ENCODE assay signal across 11 cellular contexts in the genomic region with DNA sequence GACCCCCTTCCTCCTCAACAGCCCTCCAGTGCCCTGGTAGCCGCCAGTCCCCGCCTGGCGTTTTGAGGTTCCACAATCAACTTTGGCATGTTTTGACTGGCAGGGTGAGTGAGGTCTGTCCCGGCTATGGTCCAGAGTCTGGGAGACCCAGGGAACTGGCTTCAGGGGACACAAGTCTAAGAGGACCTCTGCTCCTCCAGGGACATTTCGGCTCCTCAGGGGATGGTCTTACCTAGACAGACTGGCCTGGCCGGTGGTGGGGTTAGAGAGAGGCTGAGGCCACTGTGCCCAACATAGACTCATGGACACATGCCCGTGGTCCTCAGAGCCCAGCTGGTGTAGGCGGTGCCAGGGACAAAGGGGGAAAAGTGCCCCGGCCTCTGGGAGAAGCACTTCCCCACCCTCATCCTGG.
DNase-seq lines count a peak whose midpoint lies in the region; ATAC-seq and TF ChIP-seq lines count a peak whose summit lies in the region.
"Had no signal": no experiment of that assay in that cellular context is flagged by ENCODE, and none has a peak within 500 bp of the region (broad histone marks: within the 10 kb centered on the region; RNA-seq: fewer than 3 reads in every experiment).

No MANE protein-coding gene starts in this region.

- peak overlapping the region; percentile 91 for H3K4me3 Mint-ChIP-seq in T-helper 1 cell treated with Interleukin-12 subunit alpha and Interleukin-12 subunit beta and Interleukin-4 antibody, amounts not matched to agents 30 μg/mL and 1 μg/mL, for 36 hours
- H3K4me3 Mint-ChIP-seq in stimulated activated memory B cell treated with anti-CD40 and anti-IgM and Interleukin-4, amounts not matched to agents 10 μg/mL and 1 μg/mL and 100 μg/mL, for 72 hours: peak overlapping the region; percentile 94

- no peak for ATAC-seq in stimulated activated memory B cell treated with anti-CD40 and anti-IgM and Interleukin-4, amounts not matched to agents 10 μg/mL and 1 μg/mL and 100 μg/mL, for 72 hours
- ATAC-seq in HG02870 (IDR thresholded peaks at IDR 0.05; ENCODE audit: unreplicated experiment) (no peak), GM19328 (IDR thresholded peaks at IDR 0.05; ENCODE audit: unreplicated experiment) (no peak)

- no peak for TF ChIP-seq CTCF in RWPE1 (conservative IDR thresholded peaks at IDR 0.05; ENCODE audit: low read depth)

- no peaks in the 10 kb centered on the region for H3K9me3 Mint-ChIP-seq in T-helper 1 cell treated with Interleukin-12 subunit alpha and Interleukin-12 subunit beta and Interleukin-4 antibody, amounts not matched to agents 30 μg/mL and 1 μg/mL, for 36 hours
- H3K9me3 Mint-ChIP-seq in stimulated activated memory B cell treated with anti-CD40 and anti-IgM and Interleukin-4, amounts not matched to agents 10 μg/mL and 1 μg/mL and 100 μg/mL, for 72 hours: no peaks in the 10 kb centered on the region

- H3K36me3 Mint-ChIP-seq in T-helper 1 cell treated with Interleukin-12 subunit alpha and Interleukin-12 subunit beta and Interleukin-4 antibody, amounts not matched to agents 30 μg/mL and 1 μg/mL, for 36 hours (ENCODE audit: low read depth): peaks cover 48% of the 10 kb centered on the region
- H3K36me3 Mint-ChIP-seq in stimulated activated memory B cell treated with anti-CD40 and anti-IgM and Interleukin-4, amounts not matched to agents 10 μg/mL and 1 μg/mL and 100 μg/mL, for 72 hours: peaks cover 64% of the 10 kb centered on the region

- peaks cover 73% of the 10 kb centered on the region for H3K4me1 ChIP-seq in effector memory CD4-positive, alpha-beta T cell (ENCODE audit: control insufficient read depth, insufficient read depth, low read length, poor library complexity, severe bottlenecking)

- DNase-seq in T-helper 1 cell (no peak), RWPE1 (ENCODE audit: low spot score) (no peak), NCI-H2081 treated with DMSO at 0.1 percent for 48 hours (lab: John Stamatoyannopoulos, UW) (no peak)
- DNase-seq in effector memory CD4-positive, alpha-beta T cell: no peak
- DNase-seq: occipital lobe had no signal

- peaks cover 56% of the 10 kb centered on the region for H3K4me1 Mint-ChIP-seq in T-helper 1 cell treated with Interleukin-12 subunit alpha and Interleukin-12 subunit beta and Interleukin-4 antibody, amounts not matched to agents 30 μg/mL and 1 μg/mL, for 36 hours (ENCODE audit: low read depth)
- peaks cover 74% of the 10 kb centered on the region for H3K4me1 Mint-ChIP-seq in stimulated activated memory B cell treated with anti-CD40 and anti-IgM and Interleukin-4, amounts not matched to agents 10 μg/mL and 1 μg/mL and 100 μg/mL, for 72 hours

- peak overlapping the region; percentile 44 for H3K27ac ChIP-seq in RWPE1
- H3K27ac ChIP-seq in effector memory CD4-positive, alpha-beta T cell (ENCODE audit: insufficient read depth, low read length, poor library complexity, severe bottlenecking): peak overlapping the region; percentile 86
- H3K27ac ChIP-seq: 22Rv1, thoracic aorta had no signal

- CTCF ChIA-PET in RWPE1 (lab: Yijun Ruan, JAX): no interaction called here

- peak overlapping the region; percentile 97 for H3K4me3 ChIP-seq in effector memory CD4-positive, alpha-beta T cell (ENCODE audit: insufficient read depth, low read depth, low read length, poor library complexity, severe bottlenecking)

- H3K27ac Mint-ChIP-seq in T-helper 1 cell treated with Interleukin-12 subunit alpha and Interleukin-12 subunit beta and Interleukin-4 antibody, amounts not matched to agents 30 μg/mL and 1 μg/mL, for 36 hours: peak overlapping the region; percentile 74
- peak overlapping the region; percentile 82 for H3K27ac Mint-ChIP-seq in stimulated activated memory B cell treated with anti-CD40 and anti-IgM and Interleukin-4, amounts not matched to agents 10 μg/mL and 1 μg/mL and 100 μg/mL, for 72 hours

- H3K36me3 ChIP-seq in effector memory CD4-positive, alpha-beta T cell (ENCODE audit: control insufficient read depth, insufficient read depth, low read length): peaks cover 42% of the 10 kb centered on the region
- H3K36me3 ChIP-seq: thoracic aorta had no signal

- H3K9me3 ChIP-seq in effector memory CD4-positive, alpha-beta T cell (ENCODE audit: control insufficient read depth, low read length): no peaks in the 10 kb centered on the region
- H3K9me3 ChIP-seq: thoracic aorta had no signal

- H3K27me3 ChIP-seq in effector memory CD4-positive, alpha-beta T cell (replicated peaks; ENCODE audit: control insufficient read depth, insufficient read depth, low read length, poor library complexity, severe bottlenecking): no peaks in the 10 kb centered on the region

- no peaks in the 10 kb centered on the region for H3K27me3 Mint-ChIP-seq in T-helper 1 cell treated with Interleukin-12 subunit alpha and Interleukin-12 subunit beta and Interleukin-4 antibody, amounts not matched to agents 30 μg/mL and 1 μg/mL, for 36 hours (ENCODE audit: low read depth)
- no peaks in the 10 kb centered on the region for H3K27me3 Mint-ChIP-seq in stimulated activated memory B cell treated with anti-CD40 and anti-IgM and Interleukin-4, amounts not matched to agents 10 μg/mL and 1 μg/mL and 100 μg/mL, for 72 hours

- POLR2A ChIA-PET in RWPE1 (lab: Yijun Ruan, JAX; ENCODE audit: low non-redundant PET): no interaction called here
